ENCODE assay signal across 15 cellular contexts in the genomic region with DNA sequence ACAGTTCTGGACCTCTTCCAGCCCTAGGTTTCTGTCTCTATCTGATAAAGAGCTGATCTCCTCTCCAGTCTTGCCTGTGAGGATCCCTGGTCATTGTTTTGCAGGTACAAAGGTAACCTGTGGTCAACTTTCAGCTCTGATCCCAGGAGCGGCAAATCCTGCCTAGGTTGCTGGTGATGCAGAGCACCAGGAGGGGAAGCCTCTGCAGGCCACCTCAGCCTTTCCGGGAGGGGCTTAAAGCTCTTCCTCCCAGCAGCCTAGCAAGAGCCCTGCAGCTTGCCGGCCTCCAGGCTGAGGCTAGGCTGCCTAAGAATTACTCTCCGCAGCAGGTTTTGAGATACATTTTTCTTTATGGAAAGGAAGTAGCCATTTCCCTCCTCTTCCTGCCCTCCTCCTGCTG.
DNase-seq lines count a peak whose midpoint lies in the region; ATAC-seq and TF ChIP-seq lines count a peak whose summit lies in the region.
"Had no signal": no experiment of that assay in that cellular context is flagged by ENCODE, and none has a peak within 500 bp of the region (broad histone marks: within the 10 kb centered on the region; RNA-seq: fewer than 3 reads in every experiment).

No MANE protein-coding gene starts in this region.

- ATAC-seq in GM23338 (peak; percentile 92), heart right ventricle (peak in 5 of 8 donors; percentile 23 to 48 (median 33))
- ATAC-seq in activated CD8-positive, alpha-beta memory T cell treated with anti-CD3 and anti-CD28 coated beads, Interleukin-2, amount 10 ng/mL, durations not matched to agents 7 days and 5 days, result no peak
- ATAC-seq: GM12878 had no signal

- H3K79me2 ChIP-seq in GM23338 (replicated peaks; ENCODE audit: insufficient read depth), result no peaks in the 10 kb centered on the region

- H3K36me3 Mint-ChIP-seq in GM23338 (ENCODE audit: low read depth), result peaks cover 17% of the 10 kb centered on the region
- peaks cover 15% of the 10 kb centered on the region for H3K36me3 Mint-ChIP-seq in activated CD8-positive, alpha-beta memory T cell treated with anti-CD3 and anti-CD28 coated beads, Interleukin-2, amount 10 ng/mL, durations not matched to agents 7 days and 5 days

- H3K4me3 ChIP-seq in GM23338 (no peak overlapping the region), SK-N-MC (no peak overlapping the region), heart right ventricle (peak overlapping the region in 1 of 10 donors; percentile 4), rectal smooth muscle tissue (ENCODE audit: low read length) (no peak overlapping the region)
- H3K4me3 ChIP-seq: GM12878, MG63, SJCRH30 had no signal

- no peaks in the 10 kb centered on the region for H3K9me2 ChIP-seq in GM23338 (ENCODE audit: insufficient read depth)

- TF ChIP-seq CTCF in GM23338 (conservative IDR thresholded peaks at IDR 0.05; ENCODE audit: low read depth in 2 of 2), result no peak
- no peak for TF ChIP-seq CTCF in heart right ventricle (IDR thresholded peaks at IDR 0.05)

- peaks cover 25% of the 10 kb centered on the region for H3K4me1 Mint-ChIP-seq in GM23338
- H3K4me1 Mint-ChIP-seq in activated CD8-positive, alpha-beta memory T cell treated with anti-CD3 and anti-CD28 coated beads, Interleukin-2, amount 10 ng/mL, durations not matched to agents 7 days and 5 days, result peaks cover 13% of the 10 kb centered on the region

- H3K9me3 ChIP-seq in SK-N-MC (ENCODE audit: low read depth, low read length), result peaks cover 2% of the 10 kb centered on the region; the same call in 1 of the 2 replicates
- peaks cover 0 to 13% (median 7%) of the 10 kb centered on the region in 11 donors for H3K9me3 ChIP-seq in heart right ventricle
- H3K9me3 ChIP-seq: MG63 had no signal

- CTCF ChIA-PET in activated CD8-positive, alpha-beta memory T cell treated with anti-CD3 and anti-CD28 coated beads, Interleukin-2, amount 10 ng/mL, durations not matched to agents 7 days and 5 days (lab: Charles Lee), result interaction anchor here (0.8 to 2.2 kb wide), 7 partner anchors 10 to 32 kb away, joined by 3 to 7 read pairs (median 3); no protein-coding TSS in a partner anchor

- no peaks in the 10 kb centered on the region for H3F3A ChIP-seq in GM23338 (replicated peaks; ENCODE audit: low read depth)

- no peaks in the 10 kb centered on the region for H3K27me3 ChIP-seq in GM23338 (ENCODE audit: insufficient read depth)
- H3K27me3 ChIP-seq in heart right ventricle, result no peaks in the 10 kb centered on the region
- no peaks in the 10 kb centered on the region for H3K27me3 ChIP-seq in rectal smooth muscle tissue (ENCODE audit: control insufficient read depth, insufficient read depth, low read length)
- H3K27me3 ChIP-seq: MG63, SJCRH30 had no signal

- WGBS in heart right ventricle, 2 donors, result 53% methylated on average over 4 of the region's 4 CpGs

- no peaks in the 10 kb centered on the region for H3K27me3 Mint-ChIP-seq in GM23338 (ENCODE audit: insufficient read depth, low read depth, poor library complexity)
- H3K27me3 Mint-ChIP-seq in activated CD8-positive, alpha-beta memory T cell treated with anti-CD3 and anti-CD28 coated beads, Interleukin-2, amount 10 ng/mL, durations not matched to agents 7 days and 5 days, result no peaks in the 10 kb centered on the region

- H3K36me3 ChIP-seq in GM23338 (ENCODE audit: insufficient read depth), result peaks cover 5% of the 10 kb centered on the region; the same call in 1 of the 2 replicates
- H3K36me3 ChIP-seq in SK-N-MC (ENCODE audit: insufficient read depth, low read length), result peaks cover 6% of the 10 kb centered on the region
- peaks cover 0 to 5% (median 0%) of the 10 kb centered on the region in 9 donors for H3K36me3 ChIP-seq in heart right ventricle
- no peaks in the 10 kb centered on the region for H3K36me3 ChIP-seq in rectal smooth muscle tissue (ENCODE audit: control insufficient read depth, insufficient read depth, low read length)
- H3K36me3 ChIP-seq: MG63 had no signal

- H3K4me2 ChIP-seq in GM23338, result no peak overlapping the region

- H3K4me1 ChIP-seq in GM23338 (ENCODE audit: insufficient read depth) (peaks cover 21% of the 10 kb centered on the region), heart right ventricle (peaks cover 4 to 74% (median 60%) of the 10 kb centered on the region in 9 donors), rectal smooth muscle tissue (ENCODE audit: control insufficient read depth, insufficient read depth, low read length) (peaks cover 22% of the 10 kb centered on the region)

- no peak overlapping the region for H3K27ac Mint-ChIP-seq in GM23338
- H3K27ac Mint-ChIP-seq in activated CD8-positive, alpha-beta memory T cell treated with anti-CD3 and anti-CD28 coated beads, Interleukin-2, amount 10 ng/mL, durations not matched to agents 7 days and 5 days, result no peak overlapping the region

- intact Hi-C loops in heart right ventricle (cut with DNase I), result no loop called here

- peak overlapping the region; percentile 87 for H2AFZ ChIP-seq in GM23338

- H3K27ac ChIP-seq in GM23338 (ENCODE audit: low read depth), result no peak overlapping the region
- H3K27ac ChIP-seq in SK-N-MC, result peak overlapping the region; percentile 59
- H3K27ac ChIP-seq in heart right ventricle, result peak overlapping the region in 5 of 10 donors; percentile 35 to 82 (median 39)
- peak overlapping the region; percentile 11 for H3K27ac ChIP-seq in rectal smooth muscle tissue (ENCODE audit: low read depth, low read length)

- no peak overlapping the region for H3K4me3 Mint-ChIP-seq in GM23338
- H3K4me3 Mint-ChIP-seq in activated CD8-positive, alpha-beta memory T cell treated with anti-CD3 and anti-CD28 coated beads, Interleukin-2, amount 10 ng/mL, durations not matched to agents 7 days and 5 days, result no peak overlapping the region

- DNase-seq in GM23338 (ENCODE audit: low spot score), result peak; percentile 40
- DNase-seq in SK-N-MC (ENCODE audit: low read depth, low spot score), result no peak
- no peak for DNase-seq in heart right ventricle
- DNase-seq in HK-2 (ENCODE audit: unreplicated experiment), result no peak
- DNase-seq in inferior parietal cortex (ENCODE audit: extremely low spot score), result no peak
- DNase-seq in NCI-H345 treated with DMSO at 0.1 percent for 48 hours (lab: John Stamatoyannopoulos, UW; ENCODE audit: unreplicated experiment), result no peak
- no peak for DNase-seq in activated CD8-positive, alpha-beta memory T cell treated with anti-CD3 and anti-CD28 coated beads, Interleukin-2, amount 10 ng/mL, durations not matched to agents 7 days and 5 days
- DNase-seq: activated CD4-positive, alpha-beta T cell treated with anti-CD3 and anti-CD28 coated beads, Interleukin-2, amount 50 U/mL, for 1 hour; activated naive CD4-positive, alpha-beta T cell treated with anti-CD3 and anti-CD28 coated beads, Interleukin-2, amount 50 U/mL, for 16 hours; MG63; NCI-H524 treated with DMSO at 0.1 percent for 48 hours; stimulated activated CD8-positive, alpha-beta memory T cell treated with anti-CD3 and anti-CD28 coated beads, Interleukin-4, amount 100 ng/mL, for 48 hours had no signal

- H3K9me3 Mint-ChIP-seq in GM23338, result peaks cover 18% of the 10 kb centered on the region
- no peaks in the 10 kb centered on the region for H3K9me3 Mint-ChIP-seq in activated CD8-positive, alpha-beta memory T cell treated with anti-CD3 and anti-CD28 coated beads, Interleukin-2, amount 10 ng/mL, durations not matched to agents 7 days and 5 days (ENCODE audit: low read depth)

- H3K9ac ChIP-seq in SK-N-MC (ENCODE audit: insufficient read length), result no peak overlapping the region
- no peak overlapping the region for H3K9ac ChIP-seq in rectal smooth muscle tissue (ENCODE audit: low read length)

- no peaks in the 10 kb centered on the region for H4K20me1 ChIP-seq in GM23338 (replicated peaks; ENCODE audit: insufficient read depth)

TF ChIP-seq in GM23338, 12 proteins besides CTCF, POLR2A, EP300 and RAD21 (continues in another document):
- TF ChIP-seq POLR2AphosphoS5 (IDR thresholded peaks at IDR 0.05; ENCODE audit: low read depth) (no peak), EZH2 (IDR thresholded peaks at IDR 0.05; ENCODE audit: low read depth, unreplicated experiment) (no peak), CREB1 (CRISPR knock-in tag; IDR thresholded peaks at IDR 0.05; ENCODE audit: low read depth) (no peak), ZNF114 (CRISPR knock-in tag; IDR thresholded peaks at IDR 0.05) (no peak), JUNB (IDR thresholded peaks at IDR 0.05; ENCODE audit: unreplicated experiment) (no peak), EZH2phosphoT487 (IDR thresholded peaks at IDR 0.05; ENCODE audit: unreplicated experiment) (no peak), REST (IDR thresholded peaks at IDR 0.05; ENCODE audit: unreplicated experiment) (no peak), ZNF331 (CRISPR knock-in tag; IDR thresholded peaks at IDR 0.05; ENCODE audit: low read depth) (no peak), NANOG (IDR thresholded peaks at IDR 0.05; ENCODE audit: borderline replicate concordance) (no peak)
